ENCODE assay signal across 8 cellular contexts in the genomic region with DNA sequence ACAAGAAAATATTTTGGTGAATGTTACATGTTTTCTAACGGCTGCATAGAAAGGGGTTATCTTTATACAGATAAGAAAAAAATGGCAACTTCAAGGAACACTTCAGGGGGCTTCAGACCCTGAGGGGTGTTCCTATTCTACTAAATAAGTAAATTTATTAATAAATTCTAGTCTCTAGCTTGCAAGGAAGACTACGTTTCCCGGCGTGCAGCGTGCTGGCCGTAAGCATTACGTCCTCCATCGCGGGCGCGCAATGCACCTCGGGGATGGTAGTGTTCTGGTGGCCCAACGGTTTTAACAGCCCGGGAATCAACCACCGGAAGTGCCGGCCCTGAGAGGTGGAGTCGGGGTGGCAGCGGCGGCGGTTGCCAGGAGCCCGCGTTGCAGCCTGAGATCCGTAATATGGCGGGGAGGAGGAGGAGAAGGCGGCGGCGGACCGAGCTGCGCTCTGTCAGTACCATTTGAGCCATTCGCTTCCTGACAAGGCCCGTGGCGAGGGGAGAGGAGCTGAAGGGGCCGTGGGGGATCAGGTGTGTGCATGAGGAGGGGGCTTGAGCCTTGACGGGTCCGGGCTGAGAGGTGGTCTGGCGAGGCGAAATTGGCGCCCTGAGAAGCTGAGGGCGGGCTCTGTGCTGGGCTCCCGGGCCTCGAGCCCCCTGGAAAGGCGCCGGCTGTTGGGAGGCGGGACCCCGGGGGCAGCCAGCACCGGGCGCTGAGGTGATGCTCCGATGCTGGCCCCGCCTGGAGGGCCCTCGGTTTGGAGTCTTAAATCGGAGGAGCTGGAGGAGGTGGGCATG.
DNase-seq lines count a peak whose midpoint lies in the region; ATAC-seq and TF ChIP-seq lines count a peak whose summit lies in the region.

CCP110 (plus strand) TSS at position 384 of the 797 bp plus-strand sequence. CDS start 3,940 bp downstream, outside the sequence.

- H4K20me1 ChIP-seq in MM.1S (ENCODE audit: insufficient read depth, low read length) = no peaks in the 10 kb centered on the region

- H3K79me2 ChIP-seq in MM.1S (ENCODE audit: low read length) = peaks cover 62% of the 10 kb centered on the region

- H3K9ac ChIP-seq in MM.1S (ENCODE audit: low read length) = peak within 1 kb of the TSS; percentile 78

- peak within 1 kb of the TSS; percentile 90 for H2AFZ ChIP-seq in MM.1S (ENCODE audit: low read length)

- TF ChIP-seq CTCF in MM.1S (IDR thresholded peaks at IDR 0.05; ENCODE audit: low read length) (no peak), nephron (IDR thresholded peaks at IDR 0.05; ENCODE audit: unreplicated experiment in 3 of 3) (no peak)

- H3K9me3 ChIP-seq in HAP-1 (no peaks in the 10 kb centered on the region), MM.1S (replicated peaks; ENCODE audit: insufficient read depth, low read length) (no peaks in the 10 kb centered on the region)

- peaks cover 40% of the 10 kb centered on the region for H3K4me1 Mint-ChIP-seq in nephron

- ATAC-seq in stimulated activated naive CD8-positive, alpha-beta T cell treated with anti-CD3 and anti-CD28 coated beads, Interleukin-15, Interleukin-2, amounts not matched to agents 100 U/mL and 50 U/mL, for 24 hours = peak; percentile 90

- H3K4me3 ChIP-seq in HAP-1 (peak within 1 kb of the TSS; percentile 94), MM.1S (ENCODE audit: low read length) (peak within 1 kb of the TSS; percentile 85)

- no peaks in the 10 kb centered on the region for H3K9me3 Mint-ChIP-seq in nephron

- H3K4me1 ChIP-seq in HAP-1 = peaks cover 51% of the 10 kb centered on the region
- H3K4me1 ChIP-seq in MM.1S (ENCODE audit: low read length) = peaks cover 24% of the 10 kb centered on the region

- H3K27ac ChIP-seq in MM.1S (ENCODE audit: low read length) = peak within 1 kb of the TSS; percentile 33; the same call in 1 of the 2 replicates

- H3K9me2 ChIP-seq in MM.1S (replicated peaks; ENCODE audit: insufficient read depth, low read length) = no peaks in the 10 kb centered on the region

- in situ Hi-C loops in HAP-1 (cut with MboI; ENCODE audit: low sequenced_read_pairs) = loop anchor here (10.0 to 25.0 kb wide), 2 partner anchors 439 to 711 kb away; partner anchors contain the start of gene ARL6IP1

- peak within 1 kb of the TSS; percentile 60 to 92 (median 85) for H3K27ac Mint-ChIP-seq in nephron

- peaks cover 21% of the 10 kb centered on the region for H3F3A ChIP-seq in MM.1S (ENCODE audit: insufficient read depth, low read length)

- peak; percentile 96 for DNase-seq in ELR (ENCODE audit: low read depth)
- DNase-seq in HAP-1 (ENCODE audit: low spot score in 2 of 2) = peak; percentile 86 to 97
- DNase-seq in MM.1S = peak; percentile 96
- peak; percentile 82 for DNase-seq in SIG-M5 (lab: John Stamatoyannopoulos, UW)
- DNase-seq in activated effector memory CD4-positive, alpha-beta T cell treated with anti-CD3 and anti-CD28 coated beads, Interleukin-2, amount 50 U/mL, for 16 hours = peak; percentile 99
- peak; percentile 91 for DNase-seq in fibroblast of the conjunctiva (ENCODE audit: low read depth)
- peak; percentile 94 for DNase-seq in stimulated activated naive CD8-positive, alpha-beta T cell treated with anti-CD3 and anti-CD28 coated beads, Interleukin-15, Interleukin-2, amounts not matched to agents 100 U/mL and 50 U/mL, for 24 hours

- peaks cover 5% of the 10 kb centered on the region for H3K36me3 Mint-ChIP-seq in nephron (ENCODE audit: low read depth)

- H3K36me3 ChIP-seq in HAP-1 (replicated peaks) (peaks cover 22% of the 10 kb centered on the region), MM.1S (replicated peaks; ENCODE audit: insufficient read depth, low read length) (0 out of 2 replicates have a peak, but pooled peaks cover 2% of the 10 kb centered on the region)

- H3K4me2 ChIP-seq in MM.1S (ENCODE audit: low read depth, low read length) = peak within 1 kb of the TSS; percentile 93

- H3K4me3 Mint-ChIP-seq in nephron = peak within 1 kb of the TSS; percentile 94 to 96 (median 95)

- no peaks in the 10 kb centered on the region for H3K27me3 Mint-ChIP-seq in nephron (ENCODE audit: low read depth)

- H3K27me3 ChIP-seq in HAP-1 (ENCODE audit: low read depth) (no peaks in the 10 kb centered on the region), MM.1S (replicated peaks; ENCODE audit: insufficient read depth, low read length) (no peaks in the 10 kb centered on the region)

Comparison
In these comparisons a context has a peak if more than half of its experiments do, and no peak if none do; other contexts are left out.
1. Peak in every context shown above with its lines: DNase-seq, ATAC-seq, H3K4me3 ChIP-seq and H3K27ac ChIP-seq.